ENCODE assay signal across 8 cellular contexts in genomic region chr9:95003694-95004451, GRCh38.
DNase-seq lines count a peak whose midpoint lies in the region; ATAC-seq and TF ChIP-seq lines count a peak whose summit lies in the region.

No MANE protein-coding gene starts in this region.

- H3K4me2 ChIP-seq in neural cell (ENCODE audit: low read length): peak overlapping the region; percentile 45

- H3K4me3 ChIP-seq in AG04450 (ENCODE audit: low read depth, low read length) (peak overlapping the region; percentile 83), GM12875 (ENCODE audit: low read depth, low read length) (peak overlapping the region; percentile 82), fibroblast of villous mesenchyme (ENCODE audit: low read depth, low read length) (peak overlapping the region; percentile 74), neural cell (ENCODE audit: low read length) (peak overlapping the region; percentile 77)

- DNase-seq in AG04450 (ENCODE audit: low read depth, low spot score): no peak
- DNase-seq in activated CD4-positive, alpha-beta memory T cell treated with anti-CD3 and anti-CD28 coated beads, Interleukin-2, amount 10 ng/mL, durations not matched to agents 7 days and 5 days: peak; percentile 39
- DNase-seq in fibroblast of villous mesenchyme (ENCODE audit: low read depth): peak; percentile 69
- DNase-seq in GOT3 (lab: John Stamatoyannopoulos, UW): no peak

- H3K27ac Mint-ChIP-seq in activated CD4-positive, alpha-beta memory T cell treated with anti-CD3 and anti-CD28 coated beads, Interleukin-2, amount 10 ng/mL, durations not matched to agents 7 days and 5 days: peak overlapping the region; percentile 17

- H3K27me3 Mint-ChIP-seq in activated CD4-positive, alpha-beta memory T cell treated with anti-CD3 and anti-CD28 coated beads, Interleukin-2, amount 10 ng/mL, durations not matched to agents 7 days and 5 days: peaks cover 24% of the 10 kb centered on the region

- H4K20me1 ChIP-seq in neural cell (ENCODE audit: insufficient read depth): no peaks in the 10 kb centered on the region

- TF ChIP-seq CTCF in AG04450 (IDR thresholded peaks at IDR 0.05; ENCODE audit: low read depth, low read length) (peak; percentile 29), GM12875 (IDR thresholded peaks at IDR 0.05; ENCODE audit: borderline replicate concordance, insufficient read depth, low read depth, low read length) (no peak), fibroblast of villous mesenchyme (IDR thresholded peaks at IDR 0.05; ENCODE audit: insufficient read depth, low read depth, low read length) (peak; percentile 9), neural cell (IDR thresholded peaks at IDR 0.05; ENCODE audit: poor library complexity, severe bottlenecking) (no peak)

- H3K27me3 ChIP-seq in AG04450 (ENCODE audit: control insufficient read depth, insufficient read depth, low read length) (no peaks in the 10 kb centered on the region), neural cell (ENCODE audit: insufficient read depth, low read depth, low read length) (peaks cover 22% of the 10 kb centered on the region)

- peak overlapping the region; percentile 44 for H3K9ac ChIP-seq in neural cell (ENCODE audit: low read length)

- no peak for TF ChIP-seq EP300 in Ishikawa (IDR thresholded peaks at IDR 0.05; ENCODE audit: borderline replicate concordance)
- TF ChIP-seq EP300 in neural cell (conservative IDR thresholded peaks at IDR 0.05; ENCODE audit: poor library complexity, severe bottlenecking): no peak

- peak overlapping the region; percentile 76 for H3K4me3 Mint-ChIP-seq in activated CD4-positive, alpha-beta memory T cell treated with anti-CD3 and anti-CD28 coated beads, Interleukin-2, amount 10 ng/mL, durations not matched to agents 7 days and 5 days

- H3F3A ChIP-seq in neural cell (ENCODE audit: insufficient read depth, low read length, poor library complexity, severe bottlenecking): no peaks in the 10 kb centered on the region

- CTCF ChIA-PET in AG04450 (lab: Charles Lee): interaction anchor here (0.8 to 1.6 kb wide), 6 partner anchors 9 to 322 kb away, joined by 3 to 8 read pairs (median 4); no protein-coding TSS in a partner anchor
- CTCF ChIA-PET in activated CD4-positive, alpha-beta memory T cell treated with anti-CD3 and anti-CD28 coated beads, Interleukin-2, amount 10 ng/mL, durations not matched to agents 7 days and 5 days (lab: Charles Lee): interaction anchor here (1.0 to 1.6 kb wide), 2 partner anchors 124 to 127 kb away, joined by 4 to 7 read pairs; no protein-coding TSS in a partner anchor

- no peaks in the 10 kb centered on the region for H3K36me3 ChIP-seq in neural cell (ENCODE audit: insufficient read depth, low read length)

- H3K9me3 ChIP-seq in AG04450 (ENCODE audit: control insufficient read depth, insufficient read depth, low read length) (peaks cover 2% of the 10 kb centered on the region; the same call in 1 of the 2 replicates), neural cell (ENCODE audit: low read length) (no peaks in the 10 kb centered on the region)

- H3K36me3 Mint-ChIP-seq in activated CD4-positive, alpha-beta memory T cell treated with anti-CD3 and anti-CD28 coated beads, Interleukin-2, amount 10 ng/mL, durations not matched to agents 7 days and 5 days (ENCODE audit: low read depth): peaks cover 14% of the 10 kb centered on the region

- no peaks in the 10 kb centered on the region for H3K9me2 ChIP-seq in neural cell (ENCODE audit: insufficient read depth, low read length)

- H2AFZ ChIP-seq in neural cell (ENCODE audit: low read depth, low read length): no peak overlapping the region

- peaks cover 32% of the 10 kb centered on the region for H3K4me1 Mint-ChIP-seq in activated CD4-positive, alpha-beta memory T cell treated with anti-CD3 and anti-CD28 coated beads, Interleukin-2, amount 10 ng/mL, durations not matched to agents 7 days and 5 days

- 0 out of 2 replicates have a peak, but pooled peaks have one; percentile 16 for TF ChIP-seq RAD21 in Ishikawa (IDR thresholded peaks at IDR 0.05; ENCODE audit: low read depth)
- TF ChIP-seq RAD21 in neural cell (conservative IDR thresholded peaks at IDR 0.05): no peak

- H3K79me2 ChIP-seq in neural cell (replicated peaks; ENCODE audit: insufficient read depth, low read length): no peaks in the 10 kb centered on the region

- no peak for ATAC-seq in GM21367 (IDR thresholded peaks at IDR 0.05; ENCODE audit: unreplicated experiment)

- POLR2A ChIA-PET in AG04450 (lab: Yijun Ruan, JAX): interaction anchor here (0.5 kb wide), 1 partner anchor 171 kb away, joined by 3 read pairs; no protein-coding TSS in a partner anchor
- POLR2A ChIA-PET in activated CD4-positive, alpha-beta memory T cell treated with anti-CD3 and anti-CD28 coated beads, Interleukin-2, amount 10 ng/mL, durations not matched to agents 7 days and 5 days (lab: Charles Lee): interaction anchor here (1.0 kb wide), 1 partner anchor 52 kb away, joined by 3 read pairs; no protein-coding TSS in a partner anchor

- peak overlapping the region; percentile 87 for H3K27ac ChIP-seq in AG04450 (ENCODE audit: low read depth, low read length)
- H3K27ac ChIP-seq in neural cell (ENCODE audit: low read length): no peak overlapping the region

- no peaks in the 10 kb centered on the region for H3K9me3 Mint-ChIP-seq in activated CD4-positive, alpha-beta memory T cell treated with anti-CD3 and anti-CD28 coated beads, Interleukin-2, amount 10 ng/mL, durations not matched to agents 7 days and 5 days

TF ChIP-seq in Ishikawa, 13 proteins besides CTCF, POLR2A, EP300 and RAD21:
- TF ChIP-seq, protein P1, sequence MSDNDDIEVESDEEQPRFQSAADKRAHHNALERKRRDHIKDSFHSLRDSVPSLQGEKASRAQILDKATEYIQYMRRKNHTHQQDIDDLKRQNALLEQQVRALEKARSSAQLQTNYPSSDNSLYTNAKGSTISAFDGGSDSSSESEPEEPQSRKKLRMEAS (IDR thresholded peaks at IDR 0.05): no peak
- TF ChIP-seq EGR1 (IDR thresholded peaks at IDR 0.05): no peak
- no peak for TF ChIP-seq CEBPB (IDR thresholded peaks at IDR 0.05)
- TF ChIP-seq YY1 (IDR thresholded peaks at IDR 0.05; ENCODE audit: low read depth): no peak
- TF ChIP-seq NFIC (IDR thresholded peaks at IDR 0.05): no peak
- TF ChIP-seq ZBTB7A (IDR thresholded peaks at IDR 0.05; ENCODE audit: low read depth): 0 out of 2 replicates have a peak, but pooled peaks have one; percentile 65
- no peak for TF ChIP-seq FOXM1 (IDR thresholded peaks at IDR 0.05; ENCODE audit: borderline replicate concordance, low read depth)
- no peak; the same call in 1 of the 2 replicates for TF ChIP-seq TAF1 (IDR thresholded peaks at IDR 0.05; ENCODE audit: low read depth)

TF ChIP-seq in neural cell, 6 proteins besides CTCF, POLR2A, EP300 and RAD21:
- no peak for TF ChIP-seq TAF1 (IDR thresholded peaks at IDR 0.05; ENCODE audit: low read depth)
- no peak for TF ChIP-seq SMC3 (conservative IDR thresholded peaks at IDR 0.05; ENCODE audit: poor library complexity)
- no peak for TF ChIP-seq MXI1 (conservative IDR thresholded peaks at IDR 0.05; ENCODE audit: poor library complexity, severe bottlenecking)
- TF ChIP-seq REST (IDR thresholded peaks at IDR 0.05; ENCODE audit: borderline replicate concordance): no peak
- no peak for TF ChIP-seq POLR2AphosphoS5 (IDR thresholded peaks at IDR 0.05)
- TF ChIP-seq EZH2 (IDR thresholded peaks at IDR 0.05; ENCODE audit: borderline replicate concordance, insufficient read depth, low read length, poor library complexity, severe bottlenecking): no peak
TF ChIP-seq in neural cell: peak in this region for 0.

Comparison
In these comparisons a context has a peak if more than half of its experiments do, and no peak if none do; other contexts are left out.
1. DNase-seq: peak in activated CD4-positive, alpha-beta memory T cell treated with anti-CD3 and anti-CD28 coated beads, Interleukin-2, amount 10 ng/mL, durations not matched to agents 7 days and 5 days (single experiment) and fibroblast of villous mesenchyme (single experiment); none in AG04450 (single experiment) and GOT3 (single experiment).
2. CTCF ChIP-seq: peak in AG04450 (single experiment) and fibroblast of villous mesenchyme (single experiment); none in GM12875 (single experiment) and neural cell (single experiment).
3. Peak in every context shown above with its lines, with median percentiles within 50 percentile points of each other: H3K4me3 ChIP-seq.